Comparison of ENCODE assay signal across 1 cellular context in genomic region chr14:64685364-64686130, GRCh38.
TF ChIP-seq lines count a peak whose summit lies in the region.

No MANE protein-coding gene starts in this region.

TF ChIP-seq in IMR-90, 13 proteins besides CTCF, POLR2A, EP300 and RAD21:
- TF ChIP-seq NFE2L2 (IDR thresholded peaks at IDR 0.05; ENCODE audit: low read depth, low read length) (no peak), MAZ (IDR thresholded peaks at IDR 0.05; ENCODE audit: borderline replicate concordance, low read depth, low read length) (no peak), SMC3 (IDR thresholded peaks at IDR 0.05; ENCODE audit: low read depth, low read length) (no peak), MXI1 (IDR thresholded peaks at IDR 0.05; ENCODE audit: borderline replicate concordance, low read depth, low read length) (no peak), CEBPB (IDR thresholded peaks at IDR 0.05; ENCODE audit: low read depth, low read length) (no peak), CHD1 (IDR thresholded peaks at IDR 0.05; ENCODE audit: low read depth, low read length) (no peak), BHLHE40 (IDR thresholded peaks at IDR 0.05; ENCODE audit: low read depth, low read length) (no peak), ELK1 (IDR thresholded peaks at IDR 0.05; ENCODE audit: borderline replicate concordance, low read depth, low read length) (no peak), RFX5 (IDR thresholded peaks at IDR 0.05; ENCODE audit: low read depth, low read length) (no peak), FOS (IDR thresholded peaks at IDR 0.05; ENCODE audit: low read depth, low read length) (no peak), USF2 (IDR thresholded peaks at IDR 0.05; ENCODE audit: low read depth, low read length) (no peak), RCOR1 (IDR thresholded peaks at IDR 0.05; ENCODE audit: insufficient replicate concordance, low read length) (no peak), MAFK (IDR thresholded peaks at IDR 0.05; ENCODE audit: low read depth, low read length) (no peak)
